8 cellular contexts compared by ENCODE assay signal in genomic region chr15:81292516-81293001, GRCh38. TPM values are rescaled to one million over a fixed set of nuclear protein-coding genes. Genes with fewer than 3 reads are reported as not detected.
DNase-seq lines count a peak whose midpoint lies in the region; ATAC-seq and TF ChIP-seq lines count a peak whose summit lies in the region.

No MANE protein-coding gene starts in this region.

- H3K9me3 ChIP-seq in Loucy (ENCODE audit: insufficient read depth, low read depth, low read length): no peaks in the 10 kb centered on the region
- no peaks in the 10 kb centered on the region for H3K9me3 ChIP-seq in effector memory CD4-positive, alpha-beta T cell (ENCODE audit: control insufficient read depth, low read length)
- H3K9me3 ChIP-seq in ovary: no peaks in the 10 kb centered on the region

- WGBS in ovary, 3 donors: 87 to 92% (median 91%) methylated on average over 12 of the region's 12 CpGs

- H2AFZ ChIP-seq in Loucy (ENCODE audit: low read length): no peak overlapping the region

- peak overlapping the region; percentile 90 for H3K27ac ChIP-seq in effector memory CD4-positive, alpha-beta T cell (ENCODE audit: insufficient read depth, low read length, poor library complexity, severe bottlenecking)
- no peak overlapping the region for H3K27ac ChIP-seq in ovary

- H3K27me3 ChIP-seq in Loucy (ENCODE audit: insufficient read depth, low read length, poor library complexity, severe bottlenecking): no peaks in the 10 kb centered on the region
- no peaks in the 10 kb centered on the region for H3K27me3 ChIP-seq in effector memory CD4-positive, alpha-beta T cell (replicated peaks; ENCODE audit: control insufficient read depth, insufficient read depth, low read length, poor library complexity, severe bottlenecking)
- H3K27me3 ChIP-seq in ovary: no peaks in the 10 kb centered on the region

- no peaks in the 10 kb centered on the region for H3K36me3 ChIP-seq in Loucy (ENCODE audit: insufficient read depth, low read length)
- no peaks in the 10 kb centered on the region for H3K36me3 ChIP-seq in effector memory CD4-positive, alpha-beta T cell (ENCODE audit: control insufficient read depth, insufficient read depth, low read length)
- no peaks in the 10 kb centered on the region for H3K36me3 ChIP-seq in ovary

- no peak for TF ChIP-seq EP300 in ovary (IDR thresholded peaks at IDR 0.05)

- peaks cover 14% of the 10 kb centered on the region for H3F3A ChIP-seq in Loucy (ENCODE audit: low read depth)

- peaks cover 27% of the 10 kb centered on the region for H3K79me2 ChIP-seq in Loucy (ENCODE audit: insufficient read depth, low read length)

- H3K4me3 ChIP-seq in GM08714 (ENCODE audit: low read length) (peak overlapping the region; percentile 70; the same call in 1 of the 2 replicates), Loucy (ENCODE audit: low read length, poor library complexity, severe bottlenecking) (peak overlapping the region; percentile 80), ovary (no peak overlapping the region)
- peak overlapping the region; percentile 29 for H3K4me3 ChIP-seq in effector memory CD4-positive, alpha-beta T cell (ENCODE audit: insufficient read depth, low read depth, low read length, poor library complexity, severe bottlenecking)

- H3K9ac ChIP-seq in Loucy (ENCODE audit: low read depth, low read length, poor library complexity, severe bottlenecking): peak overlapping the region; percentile 84

- TF ChIP-seq POLR2A in ovary (IDR thresholded peaks at IDR 0.05): no peak

- ATAC-seq in GM21390 (IDR thresholded peaks at IDR 0.05; ENCODE audit: unreplicated experiment) (peak; percentile 29), Right ventricle myocardium superior (ENCODE audit: poor library complexity) (no peak)

- H3K9me2 ChIP-seq in Loucy (replicated peaks; ENCODE audit: low read depth, low read length): no peaks in the 10 kb centered on the region

- peak overlapping the region; percentile 92 for H3K4me2 ChIP-seq in Loucy (ENCODE audit: low read depth, low read length, poor library complexity, severe bottlenecking)

- no peak for TF ChIP-seq CTCF in Loucy (conservative IDR thresholded peaks at IDR 0.05; ENCODE audit: low read length)
- TF ChIP-seq CTCF in ovary (IDR thresholded peaks at IDR 0.05): no peak

- peak; percentile 31 to 42 (median 37) for DNase-seq in effector memory CD4-positive, alpha-beta T cell
- DNase-seq in hepatic stellate cell (ENCODE audit: low spot score) (no peak), cerebellar nuclear complex (lab: John Stamatoyannopoulos, UW) (no peak), Right ventricle myocardium superior (no peak), ovary (no peak)

- intact Hi-C loops in Right ventricle myocardium superior (cut with DNase I) (no loop called here), ovary (cut with DNase I) (no loop called here)

- H3K4me1 ChIP-seq in Loucy (ENCODE audit: insufficient read depth, low read length, poor library complexity, severe bottlenecking) (peaks cover 59% of the 10 kb centered on the region), ovary (ENCODE audit: insufficient read depth) (no peaks in the 10 kb centered on the region)
- peaks cover 72% of the 10 kb centered on the region for H3K4me1 ChIP-seq in effector memory CD4-positive, alpha-beta T cell (ENCODE audit: control insufficient read depth, insufficient read depth, low read length, poor library complexity, severe bottlenecking)

- no peaks in the 10 kb centered on the region for H4K20me1 ChIP-seq in Loucy (ENCODE audit: insufficient read depth, low read length, poor library complexity, severe bottlenecking)

RNA-seq across cellular contexts. Expression of gene STARD5, which starts 31.4 kb away (rescaled TPM):
- total RNA-seq in Right ventricle myocardium superior (2.3 TPM), ovary (1 to 10 TPM; 3.8 to 8.6 (median 6.1) TPM)
- polyA plus RNA-seq in ovary: 1 to 10 TPM; 6.3 to 9.4 TPM

Comparison
In these comparisons a context has a peak if more than half of its experiments do, and no peak if none do; other contexts are left out.
1. DNase-seq: peak in effector memory CD4-positive, alpha-beta T cell (3 of 3); none in hepatic stellate cell (single experiment), cerebellar nuclear complex (0 of 2), Right ventricle myocardium superior (single experiment) and ovary (0 of 5).